1 cellular context compared by ENCODE assay signal in the genomic region with DNA sequence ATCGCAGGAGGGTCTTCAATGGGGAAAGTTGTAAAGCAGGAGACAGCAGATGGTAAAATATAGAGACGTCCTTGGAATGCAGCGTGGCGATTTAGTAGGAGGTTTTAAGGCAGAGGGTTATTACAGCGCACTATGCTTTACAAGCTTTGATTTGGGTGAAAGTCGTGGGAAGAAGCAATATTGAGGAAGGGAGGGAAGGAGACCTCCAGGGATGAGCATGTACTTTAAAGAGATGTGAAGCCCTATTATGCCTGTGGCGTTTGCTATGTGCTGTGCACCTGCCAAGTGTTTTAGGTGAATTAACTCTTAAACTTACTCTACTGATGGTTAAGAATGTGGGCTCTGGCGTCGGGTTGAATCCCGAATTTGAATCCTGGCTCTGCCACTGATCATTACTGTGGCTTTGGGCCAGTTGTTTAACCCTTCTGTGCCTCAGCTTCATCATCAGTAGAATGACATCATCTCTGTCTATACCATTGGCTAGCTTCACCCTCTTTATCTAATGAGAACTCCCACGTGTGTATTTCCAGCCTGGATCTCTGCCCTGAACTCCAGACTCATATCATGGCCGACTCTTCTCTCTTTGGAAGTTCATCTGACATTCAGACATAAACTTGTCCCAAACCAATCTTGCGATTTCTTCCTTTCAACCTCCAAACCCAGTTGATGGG.
TF ChIP-seq lines count a peak whose summit lies in the region.

No MANE protein-coding gene starts in this region.

TF ChIP-seq in endothelial cell of umbilical vein, 7 proteins besides CTCF, POLR2A, EP300 and RAD21:
- TF ChIP-seq JUN (IDR thresholded peaks at IDR 0.05; ENCODE audit: borderline replicate concordance, insufficient read depth, insufficient read length, low read depth) = no peak
- no peak for TF ChIP-seq EZH2 (IDR thresholded peaks at IDR 0.05; ENCODE audit: borderline replicate concordance, low read depth, low read length, severe bottlenecking)
- no peak for TF ChIP-seq POLR2AphosphoS5 (IDR thresholded peaks at IDR 0.05; ENCODE audit: insufficient read depth, low read depth, low read length)
- TF ChIP-seq MYC (IDR thresholded peaks at IDR 0.05; ENCODE audit: low read depth, low read length) = no peak
- no peak for TF ChIP-seq MAX (IDR thresholded peaks at IDR 0.05; ENCODE audit: insufficient read depth, insufficient read length)
- TF ChIP-seq GATA2 (IDR thresholded peaks at IDR 0.05; ENCODE audit: insufficient read depth, insufficient read length, low read depth, low read length) = no peak
- no peak for TF ChIP-seq FOS (IDR thresholded peaks at IDR 0.05; ENCODE audit: borderline replicate concordance, insufficient read depth, low read length)
